ENCODE assay signal across 14 cellular contexts in the genomic region with DNA sequence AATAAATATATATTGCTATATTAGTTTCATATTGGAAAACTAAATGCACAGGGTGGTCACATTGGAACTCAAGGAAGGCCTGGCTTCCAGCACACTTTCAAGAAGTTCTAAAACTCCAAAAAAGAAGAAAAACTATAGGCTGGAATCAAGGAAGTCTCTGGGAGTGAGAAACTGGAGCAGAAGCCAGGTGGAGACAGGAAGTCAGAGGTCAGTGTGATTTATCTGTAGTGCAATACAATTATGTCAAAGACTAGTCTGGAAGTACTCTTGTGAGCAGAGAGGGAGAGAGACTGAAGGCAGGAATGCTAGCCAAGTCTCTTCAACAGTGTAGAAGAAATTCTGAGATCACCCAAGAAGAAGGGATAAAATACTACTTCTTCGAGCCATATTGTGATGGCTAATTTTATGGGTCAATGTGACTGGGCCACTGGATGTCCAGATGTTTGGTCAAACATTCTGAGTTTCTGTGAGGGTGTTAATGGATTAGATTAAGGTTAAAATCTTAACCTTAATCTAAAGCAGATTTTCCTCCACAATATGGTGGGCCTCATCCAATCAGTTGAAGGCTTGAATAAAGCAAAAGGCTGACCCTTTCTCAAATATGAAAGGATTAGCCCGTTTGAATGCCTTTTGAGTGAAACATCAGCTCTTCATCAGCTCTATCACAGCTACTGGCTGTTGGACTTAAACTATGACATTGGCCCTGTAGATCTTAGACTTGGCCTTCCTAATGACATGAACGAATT.
DNase-seq lines count a peak whose midpoint lies in the region.
"Had no signal": no experiment of that assay in that cellular context is flagged by ENCODE, and none has a peak within 500 bp of the region (broad histone marks: within the 10 kb centered on the region; RNA-seq: fewer than 3 reads in every experiment).

No MANE protein-coding gene starts in this region.

- H3K23ac ChIP-seq in trophoblast cell (ENCODE audit: low read length): no peak overlapping the region

- no peaks in the 10 kb centered on the region for H3K36me3 ChIP-seq in trophoblast cell (ENCODE audit: control insufficient read depth in 1 of 2, insufficient read depth in 2 of 2, low read length in 2 of 2)

- no CpG with 5 or more reads among the region's 3 CpGs for WGBS in trophoblast cell (ENCODE audit: extremely low coverage, insufficient coverage, insufficient read length)

- H2BK5ac ChIP-seq in trophoblast cell (ENCODE audit: low read depth, low read length, poor library complexity): no peak overlapping the region

- no peak overlapping the region for H3K14ac ChIP-seq in trophoblast cell (ENCODE audit: low read length)

- no peak overlapping the region for H4K91ac ChIP-seq in trophoblast cell (ENCODE audit: low read depth, low read length)

- no peak overlapping the region for H2AFZ ChIP-seq in trophoblast cell (ENCODE audit: insufficient read depth, low read length, poor library complexity)
- H2AFZ ChIP-seq: GM23248 had no signal

- H3K79me1 ChIP-seq in trophoblast cell (ENCODE audit: low read length): no peaks in the 10 kb centered on the region

- H2BK12ac ChIP-seq in trophoblast cell (ENCODE audit: low read length): no peak overlapping the region

- no peak overlapping the region for H2AK5ac ChIP-seq in trophoblast cell (ENCODE audit: low read length)

- no peak overlapping the region for H2BK120ac ChIP-seq in trophoblast cell (ENCODE audit: insufficient read depth, low read length, poor library complexity)

- no peak overlapping the region for H3K4ac ChIP-seq in trophoblast cell (ENCODE audit: low read depth, low read length)

- no peak overlapping the region for H3K4me3 ChIP-seq in trophoblast cell (ENCODE audit: low read depth, low read length)
- H3K4me3 ChIP-seq: GM23248 had no signal

- no peak overlapping the region for H3K18ac ChIP-seq in trophoblast cell (ENCODE audit: low read length)

- H3K4me1 ChIP-seq in trophoblast cell (ENCODE audit: control insufficient read depth in 1 of 2, insufficient read depth in 2 of 2, low read length in 2 of 2): peaks cover 0 to 7% of the 10 kb centered on the region in 2 experiments

- DNase-seq in NCI-H2227 (lab: John Stamatoyannopoulos, UW; ENCODE audit: unreplicated experiment): peak; percentile 5
- DNase-seq in NCI-H2227 treated with DMSO at 0.1 percent for 48 hours (lab: John Stamatoyannopoulos, UW): no peak
- DNase-seq in SK-N-DZ (ENCODE audit: low spot score): peak; percentile 39
- peak; percentile 26 for DNase-seq in left kidney (ENCODE audit: low read depth, low spot score)
- no peak for DNase-seq in trophoblast cell
- no peak for DNase-seq in SIG-M5 (lab: John Stamatoyannopoulos, UW)
- no peak for DNase-seq in SW480 (ENCODE audit: low spot score)
- DNase-seq in activated CD4-positive, alpha-beta T cell treated with anti-CD3 and anti-CD28 coated beads for 48 hours: no peak
- DNase-seq: C1 segment of cervical spinal cord; Calu3; CD4-positive, alpha-beta T cell; DMS 273 treated with DMSO at 0.1 percent for 48 hours; GM23248 had no signal

- H3K27me3 ChIP-seq in trophoblast cell (ENCODE audit: insufficient read depth, low read length): no peaks in the 10 kb centered on the region

- H4K12ac ChIP-seq in trophoblast cell (ENCODE audit: low read depth, low read length): no peak overlapping the region

- no peak overlapping the region for H4K8ac ChIP-seq in trophoblast cell (ENCODE audit: low read depth, low read length)

- H3K9me3 ChIP-seq in trophoblast cell (ENCODE audit: insufficient read depth, low read depth, low read length): peaks cover 2% of the 10 kb centered on the region

- no peak overlapping the region for H3K4me2 ChIP-seq in trophoblast cell (ENCODE audit: low read length)

- no peaks in the 10 kb centered on the region for H3K79me2 ChIP-seq in trophoblast cell (ENCODE audit: control insufficient read depth, insufficient read depth, low read length, poor library complexity)

- no peak overlapping the region for H3K9ac ChIP-seq in trophoblast cell (ENCODE audit: low read length)
- H3K9ac ChIP-seq: GM23248 had no signal

- peak overlapping the region; percentile 51 for H3K27ac ChIP-seq in trophoblast cell (ENCODE audit: low read depth, low read length)
- H3K27ac ChIP-seq: 22Rv1, GM23248 had no signal

Comparison
In these comparisons a context has a peak if more than half of its experiments do, and no peak if none do; other contexts are left out.
1. DNase-seq: peak in NCI-H2227 (single experiment), SK-N-DZ (single experiment) and left kidney (single experiment); none in NCI-H2227 treated with DMSO at 0.1 percent for 48 hours (single experiment), trophoblast cell (0 of 2), SIG-M5 (single experiment), SW480 (single experiment) and activated CD4-positive, alpha-beta T cell treated with anti-CD3 and anti-CD28 coated beads for 48 hours (single experiment).